1 cellular context compared by ENCODE assay signal in genomic region chr20:48923149-48923718, GRCh38.
TF ChIP-seq lines count a peak whose summit lies in the region.

No MANE protein-coding gene starts in this region.

TF ChIP-seq in HepG2, 621 proteins besides CTCF, POLR2A, EP300 and RAD21 (continued from another document and continues in another):
- TF ChIP-seq, protein P1, sequence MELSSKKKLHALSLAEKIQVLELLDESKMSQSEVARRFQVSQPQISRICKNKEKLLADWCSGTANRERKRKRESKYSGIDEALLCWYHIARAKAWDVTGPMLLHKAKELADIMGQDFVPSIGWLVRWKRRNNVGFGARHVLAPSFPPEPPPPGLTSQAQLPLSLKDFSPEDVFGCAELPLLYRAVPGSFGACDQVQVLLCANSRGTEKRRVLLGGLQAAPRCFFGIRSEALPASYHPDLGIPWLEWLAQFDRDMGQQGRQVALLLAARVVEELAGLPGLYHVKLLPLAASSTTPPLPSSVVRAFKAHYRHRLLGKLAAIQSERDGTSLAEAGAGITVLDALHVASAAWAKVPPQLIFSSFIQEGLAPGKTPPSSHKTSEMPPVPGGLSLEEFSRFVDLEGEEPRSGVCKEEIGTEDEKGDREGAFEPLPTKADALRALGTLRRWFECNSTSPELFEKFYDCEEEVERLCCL (CRISPR knock-in tag; IDR thresholded peaks at IDR 0.05; ENCODE audit: borderline replicate concordance): no peak
- TF ChIP-seq SRSF1 (optimal IDR thresholded peaks at IDR 0.05; ENCODE audit: low read depth, low read length): no peak
- no peak for TF ChIP-seq NAIF1 (CRISPR knock-in tag; IDR thresholded peaks at IDR 0.05; ENCODE audit: borderline replicate concordance)
- TF ChIP-seq ZBTB49 (CRISPR knock-in tag; IDR thresholded peaks at IDR 0.05; ENCODE audit: borderline replicate concordance): no peak
- no peak for TF ChIP-seq SMAD9 (CRISPR knock-in tag; IDR thresholded peaks at IDR 0.05)
- no peak for TF ChIP-seq ZZZ3 (CRISPR knock-in tag; IDR thresholded peaks at IDR 0.05; ENCODE audit: borderline replicate concordance)
- TF ChIP-seq ZNF446 (CRISPR knock-in tag; IDR thresholded peaks at IDR 0.05): no peak
- no peak for TF ChIP-seq ZNF607 (CRISPR knock-in tag; IDR thresholded peaks at IDR 0.05; ENCODE audit: borderline replicate concordance)
- TF ChIP-seq RBM22 (optimal IDR thresholded peaks at IDR 0.05; ENCODE audit: low read length): peak; percentile 44
- TF ChIP-seq MYNN (CRISPR knock-in tag; IDR thresholded peaks at IDR 0.05; ENCODE audit: low read depth): no peak
- TF ChIP-seq ZNF552 (CRISPR knock-in tag; IDR thresholded peaks at IDR 0.05; ENCODE audit: borderline replicate concordance): no peak
- TF ChIP-seq FIP1L1 (IDR thresholded peaks at IDR 0.05; ENCODE audit: borderline replicate concordance, insufficient read depth, low read depth, low read length): no peak
- no peak for TF ChIP-seq PAWR (CRISPR knock-in tag; IDR thresholded peaks at IDR 0.05; ENCODE audit: borderline replicate concordance)
- TF ChIP-seq GPN1 (CRISPR knock-in tag; IDR thresholded peaks at IDR 0.05; ENCODE audit: borderline replicate concordance): no peak
- no peak for TF ChIP-seq STAT5B (CRISPR knock-in tag; IDR thresholded peaks at IDR 0.05)
- no peak for TF ChIP-seq EZH2 (conservative IDR thresholded peaks at IDR 0.05; ENCODE audit: low read depth, low read length)
- no peak for TF ChIP-seq ELF3 (CRISPR knock-in tag; IDR thresholded peaks at IDR 0.05)
- no peak; the same call in 1 of the 2 replicates for TF ChIP-seq MBD4 (IDR thresholded peaks at IDR 0.05; ENCODE audit: borderline replicate concordance, low read length)
- TF ChIP-seq, protein P2, sequence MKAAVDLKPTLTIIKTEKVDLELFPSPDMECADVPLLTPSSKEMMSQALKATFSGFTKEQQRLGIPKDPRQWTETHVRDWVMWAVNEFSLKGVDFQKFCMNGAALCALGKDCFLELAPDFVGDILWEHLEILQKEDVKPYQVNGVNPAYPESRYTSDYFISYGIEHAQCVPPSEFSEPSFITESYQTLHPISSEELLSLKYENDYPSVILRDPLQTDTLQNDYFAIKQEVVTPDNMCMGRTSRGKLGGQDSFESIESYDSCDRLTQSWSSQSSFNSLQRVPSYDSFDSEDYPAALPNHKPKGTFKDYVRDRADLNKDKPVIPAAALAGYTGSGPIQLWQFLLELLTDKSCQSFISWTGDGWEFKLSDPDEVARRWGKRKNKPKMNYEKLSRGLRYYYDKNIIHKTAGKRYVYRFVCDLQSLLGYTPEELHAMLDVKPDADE (CRISPR knock-in tag; IDR thresholded peaks at IDR 0.05): no peak
- TF ChIP-seq MEIS2 (CRISPR knock-in tag; IDR thresholded peaks at IDR 0.05): no peak
- TF ChIP-seq THAP8 (CRISPR knock-in tag; IDR thresholded peaks at IDR 0.05; ENCODE audit: borderline replicate concordance): no peak
- TF ChIP-seq AKNA (CRISPR knock-in tag; IDR thresholded peaks at IDR 0.05; ENCODE audit: borderline replicate concordance): no peak
- no peak for TF ChIP-seq ZBTB39 (CRISPR knock-in tag; IDR thresholded peaks at IDR 0.05)
- no peak for TF ChIP-seq ZNF232 (CRISPR knock-in tag; IDR thresholded peaks at IDR 0.05; ENCODE audit: borderline replicate concordance)
- TF ChIP-seq NR3C1 (CRISPR knock-in tag; IDR thresholded peaks at IDR 0.05): no peak
- TF ChIP-seq SCMH1 (CRISPR knock-in tag; IDR thresholded peaks at IDR 0.05; ENCODE audit: borderline replicate concordance): no peak
- peak; percentile 48; the same call in 1 of the 2 replicates for TF ChIP-seq GATA4 (IDR thresholded peaks at IDR 0.05; ENCODE audit: borderline replicate concordance, low read depth)
- no peak for TF ChIP-seq KLF12 (CRISPR knock-in tag; IDR thresholded peaks at IDR 0.05; ENCODE audit: borderline replicate concordance)
- 0 out of 2 replicates have a peak, but pooled peaks have one; percentile 46 for TF ChIP-seq ZNF674 (CRISPR knock-in tag; IDR thresholded peaks at IDR 0.05; ENCODE audit: low read depth)
- TF ChIP-seq ZBTB4 (CRISPR knock-in tag; IDR thresholded peaks at IDR 0.05; ENCODE audit: borderline replicate concordance): no peak
- TF ChIP-seq ZNF589 (CRISPR knock-in tag; conservative IDR thresholded peaks at IDR 0.05): no peak
- TF ChIP-seq ZFY (CRISPR knock-in tag; IDR thresholded peaks at IDR 0.05): peak; percentile 23; the same call in 1 of the 2 replicates
- peak; percentile 77; the same call in 1 of the 2 replicates for TF ChIP-seq NFATC3 (CRISPR knock-in tag; IDR thresholded peaks at IDR 0.05)
- no peak for TF ChIP-seq MAFK (conservative IDR thresholded peaks at IDR 0.05 in 1 of 2, IDR thresholded peaks at IDR 0.05 in 1 of 2; ENCODE audit: low read length in 2 of 2)
- no peak for TF ChIP-seq CHCHD3 (CRISPR knock-in tag; IDR thresholded peaks at IDR 0.05)
- TF ChIP-seq BCL3 (CRISPR knock-in tag; IDR thresholded peaks at IDR 0.05): no peak
- TF ChIP-seq, protein P3, sequence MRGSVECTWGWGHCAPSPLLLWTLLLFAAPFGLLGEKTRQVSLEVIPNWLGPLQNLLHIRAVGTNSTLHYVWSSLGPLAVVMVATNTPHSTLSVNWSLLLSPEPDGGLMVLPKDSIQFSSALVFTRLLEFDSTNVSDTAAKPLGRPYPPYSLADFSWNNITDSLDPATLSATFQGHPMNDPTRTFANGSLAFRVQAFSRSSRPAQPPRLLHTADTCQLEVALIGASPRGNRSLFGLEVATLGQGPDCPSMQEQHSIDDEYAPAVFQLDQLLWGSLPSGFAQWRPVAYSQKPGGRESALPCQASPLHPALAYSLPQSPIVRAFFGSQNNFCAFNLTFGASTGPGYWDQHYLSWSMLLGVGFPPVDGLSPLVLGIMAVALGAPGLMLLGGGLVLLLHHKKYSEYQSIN (CRISPR knock-in tag; IDR thresholded peaks at IDR 0.05; ENCODE audit: borderline replicate concordance): no peak
- TF ChIP-seq, protein P4, sequence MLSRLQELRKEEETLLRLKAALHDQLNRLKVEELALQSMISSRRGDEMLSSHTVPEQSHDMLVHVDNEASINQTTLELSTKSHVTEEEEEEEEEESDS (CRISPR knock-in tag; IDR thresholded peaks at IDR 0.05; ENCODE audit: borderline replicate concordance): 0 out of 2 replicates have a peak, but pooled peaks have one; percentile 48
- TF ChIP-seq, protein P5, sequence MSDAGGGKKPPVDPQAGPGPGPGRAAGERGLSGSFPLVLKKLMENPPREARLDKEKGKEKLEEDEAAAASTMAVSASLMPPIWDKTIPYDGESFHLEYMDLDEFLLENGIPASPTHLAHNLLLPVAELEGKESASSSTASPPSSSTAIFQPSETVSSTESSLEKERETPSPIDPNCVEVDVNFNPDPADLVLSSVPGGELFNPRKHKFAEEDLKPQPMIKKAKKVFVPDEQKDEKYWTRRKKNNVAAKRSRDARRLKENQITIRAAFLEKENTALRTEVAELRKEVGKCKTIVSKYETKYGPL (CRISPR knock-in tag; IDR thresholded peaks at IDR 0.05): no peak
